3 cellular contexts compared by ENCODE assay signal in the genomic region with DNA sequence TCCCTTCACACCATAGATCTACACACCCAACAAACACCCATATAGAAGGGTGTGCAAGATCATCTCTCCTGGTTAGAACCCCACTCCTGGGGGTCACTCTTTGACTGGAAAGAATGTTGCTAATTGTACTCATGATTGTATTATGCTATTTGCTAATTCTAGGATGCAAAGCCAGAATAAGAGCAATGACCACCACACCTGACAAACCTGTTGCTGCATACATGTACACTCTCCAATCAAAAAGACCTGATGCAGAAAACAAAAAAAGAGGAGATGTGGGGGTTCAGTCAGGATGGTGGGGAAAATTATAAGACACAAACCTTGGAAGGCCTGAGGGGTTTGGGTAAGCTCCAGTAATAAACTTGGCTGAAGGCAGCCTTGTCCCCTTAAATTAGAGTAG.
"Had no signal": no experiment of that assay in that cellular context is flagged by ENCODE, and none has a peak within 500 bp of the region (broad histone marks: within the 10 kb centered on the region; RNA-seq: fewer than 3 reads in every experiment).

No MANE protein-coding gene starts in this region.

- H3K4me3 ChIP-seq: GM12878 had no signal

- DNase-seq: GDM1, GF-D8 had no signal
